In genomic region chr16:85056211-85056748, GRCh38 we compare ENCODE assay signal across 8 cellular contexts. TPM values are rescaled to one million over a fixed set of nuclear protein-coding genes. Genes with fewer than 3 reads are reported as not detected.
DNase-seq lines count a peak whose midpoint lies in the region; ATAC-seq and TF ChIP-seq lines count a peak whose summit lies in the region.

No MANE protein-coding gene starts in this region.

- H3K27ac ChIP-seq in OCI-LY7 (ENCODE audit: low read depth, low read length, poor library complexity, severe bottlenecking) (no peak overlapping the region), esophagus (ENCODE audit: low read depth in 2 of 2, low read length in 1 of 2) (peak overlapping the region; percentile 67 to 76)

- H3K36me3 ChIP-seq in OCI-LY7 (ENCODE audit: insufficient read depth, low read length) (no peaks in the 10 kb centered on the region), esophagus (ENCODE audit: control insufficient read depth in 2 of 2, insufficient read depth in 2 of 2, low read length in 1 of 2) (peaks cover 0 to 2% of the 10 kb centered on the region in 2 donors)

- ATAC-seq in omental fat pad (ENCODE audit: low FRiP score) (peak; percentile 42), GM21381 (IDR thresholded peaks at IDR 0.05; ENCODE audit: unreplicated experiment) (no peak), GM18517 (IDR thresholded peaks at IDR 0.05; ENCODE audit: unreplicated experiment) (no peak)

- H3K27me3 ChIP-seq in esophagus (ENCODE audit: control insufficient read depth in 1 of 2, insufficient read depth in 2 of 2, low read length in 2 of 2), result no peaks in the 10 kb centered on the region

- 83 to 84% methylated on average over 16 of the region's 16 CpGs for WGBS in esophagus, 2 donors

- peaks cover 37% of the 10 kb centered on the region for H3K4me1 ChIP-seq in OCI-LY7 (ENCODE audit: insufficient read depth, low read length, poor library complexity, severe bottlenecking)
- peaks cover 0 to 10% of the 10 kb centered on the region in 2 donors for H3K4me1 ChIP-seq in esophagus (ENCODE audit: control insufficient read depth in 2 of 2, insufficient read depth in 2 of 2, low read length in 1 of 2)

- DNase-seq in D341Med (ENCODE audit: low spot score) (peak; percentile 61), OCI-LY7 (ENCODE audit: low spot score) (peak; percentile 14), omental fat pad (ENCODE audit: low spot score) (no peak), NCI-H526 treated with DMSO at 0.1 percent for 48 hours (lab: John Stamatoyannopoulos, UW) (no peak), NCI-H226 (no peak)

- POLR2A ChIA-PET in OCI-LY7 (lab: Charles Lee), result interaction anchor here (1.4 kb wide), 1 partner anchor 49 kb away, joined by 3 read pairs; no protein-coding TSS in a partner anchor

- CTCF ChIA-PET in OCI-LY7 (lab: Charles Lee; ENCODE audit: unreplicated experiment), result interaction anchor here (0.6 kb wide), 1 partner anchor 80 kb away, joined by 3 read pairs; no protein-coding TSS in a partner anchor

- peak overlapping the region; percentile 71; the same call in 1 of the 2 replicates for H2AFZ ChIP-seq in OCI-LY7 (ENCODE audit: low read length)

- no peaks in the 10 kb centered on the region for H3K9me2 ChIP-seq in OCI-LY7 (ENCODE audit: insufficient read depth, low read length)

- no TSS peak for BruUV-seq in OCI-LY7 (replicated peaks; lab: Mats Ljungman, UMichigan)

- H3K4me2 ChIP-seq in OCI-LY7 (ENCODE audit: low read length), result no peak overlapping the region

- H3K79me2 ChIP-seq in OCI-LY7 (ENCODE audit: insufficient read depth, low read depth, low read length), result no peaks in the 10 kb centered on the region

- intact Hi-C loops in OCI-LY7 (cut with micrococcal nuclease; ENCODE audit: unreplicated experiment), result no loop called here

- no peaks in the 10 kb centered on the region for H4K20me1 ChIP-seq in OCI-LY7 (ENCODE audit: insufficient read depth, low read length)

- no peaks in the 10 kb centered on the region for H3K9me3 ChIP-seq in OCI-LY7 (ENCODE audit: low read length)
- H3K9me3 ChIP-seq in esophagus (ENCODE audit: control insufficient read depth in 2 of 2, insufficient read depth in 1 of 2, low read depth in 1 of 2, low read length in 1 of 2), result no peaks in the 10 kb centered on the region

- TF ChIP-seq CTCF in OCI-LY7 (conservative IDR thresholded peaks at IDR 0.05; ENCODE audit: low read length) (peak; percentile 55), omental fat pad (IDR thresholded peaks at IDR 0.05) (no peak)

- H3K4me3 ChIP-seq in OCI-LY7 (ENCODE audit: low read depth, low read length, poor library complexity, severe bottlenecking) (no peak overlapping the region), esophagus (ENCODE audit: low read depth in 1 of 2, low read length in 2 of 2) (no peak overlapping the region)

RNA-seq across cellular contexts. Expression of gene KIAA0513, which starts 28.7 kb away (rescaled TPM):
- total RNA-seq in OCI-LY7 (2014; rRNA removed; shearing (Covaris generic)), result 0.59 and 4.8 TPM in 2 replicates
- total RNA-seq in OCI-LY7 (2022), result 0.88 and 1.3 TPM in 2 replicates
- 1 to 10 TPM; 3.0 to 3.7 TPM for polyA plus RNA-seq in esophagus
- 10 to 100 TPM in 3 of 4 donors, 1 to 10 TPM in 1; 9.1 to 13.2 (median 11.2) TPM for total RNA-seq in omental fat pad

RNA-seq across cellular contexts. Expression of gene ZDHHC7, which starts 44.9 kb away (rescaled TPM):
- 17.3 and 24.3 TPM in 2 replicates for total RNA-seq in OCI-LY7 (2014; rRNA removed; shearing (Covaris generic))
- total RNA-seq in OCI-LY7 (2022) (22.5 and 24.1 TPM in 2 replicates), omental fat pad (10 to 100 TPM; 41.3 to 72.2 (median 51.3) TPM)
- 10 to 100 TPM; 17.1 to 17.9 TPM for polyA plus RNA-seq in esophagus

RNA-seq across cellular contexts. Expression of gene CIBAR2, which starts 56.0 kb away (rescaled TPM):
- 0.50 TPM in 1 of 2 replicates, not detected in the other for total RNA-seq in OCI-LY7 (2014; rRNA removed; shearing (Covaris generic))
- total RNA-seq in OCI-LY7 (2022) (not detected in 2 replicates), omental fat pad (not detected)
- not detected for polyA plus RNA-seq in esophagus

Comparison
In these comparisons a context has a peak if more than half of its experiments do, and no peak if none do; other contexts are left out.
1. DNase-seq: peak in D341Med (single experiment) and OCI-LY7 (single experiment); none in omental fat pad (single experiment), NCI-H526 treated with DMSO at 0.1 percent for 48 hours (single experiment) and NCI-H226 (single experiment).